ENCODE assay signal across 11 cellular contexts in the genomic region with DNA sequence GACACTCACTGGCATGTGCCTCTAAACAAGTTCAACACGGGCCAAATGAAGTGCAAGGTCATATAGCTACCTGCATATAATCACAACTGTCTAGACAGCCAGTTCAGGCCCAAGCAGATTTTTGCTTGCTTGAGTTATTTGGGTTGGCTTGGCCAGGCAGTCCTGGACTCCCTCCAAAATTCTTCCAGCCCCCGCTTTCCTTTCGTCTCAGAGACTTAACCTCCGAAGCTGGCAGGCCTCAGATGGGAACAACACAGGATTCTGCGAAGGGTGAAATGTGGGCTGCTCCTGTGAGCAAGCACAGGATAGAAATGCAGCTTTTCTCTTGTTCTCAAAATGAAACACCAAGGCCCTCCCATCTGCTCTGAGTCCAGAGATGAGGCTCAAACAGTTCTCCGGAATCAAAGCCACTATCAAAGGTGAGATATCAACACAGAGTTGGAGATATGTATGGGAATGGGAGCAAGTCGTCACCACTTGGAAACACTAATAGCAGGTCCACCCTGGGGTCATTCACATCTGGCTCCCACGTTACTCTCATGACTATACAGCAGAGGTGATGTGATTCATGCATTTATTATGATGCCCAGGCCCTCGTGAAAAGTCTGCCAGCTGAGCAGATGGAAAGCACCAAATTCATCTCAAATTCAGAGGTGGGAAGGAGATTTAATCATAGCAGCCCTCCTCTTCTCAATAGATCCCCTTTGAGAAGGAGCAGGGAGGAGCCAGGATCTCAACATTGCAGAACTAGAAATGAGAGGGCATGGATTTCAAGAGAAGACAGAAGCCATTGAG.
DNase-seq lines count a peak whose midpoint lies in the region; ATAC-seq lines count a peak whose summit lies in the region.
"Had no signal": no experiment of that assay in that cellular context is flagged by ENCODE, and none has a peak within 500 bp of the region (broad histone marks: within the 10 kb centered on the region; RNA-seq: fewer than 3 reads in every experiment).

No MANE protein-coding gene starts in this region.

- DNase-seq in NCI-H446 treated with DMSO at 0.1 percent for 48 hours (lab: John Stamatoyannopoulos, UW) (peak; percentile 63), dermis blood vessel endothelial cell (peak; percentile 75), left kidney (ENCODE audit: low read depth, low spot score) (peak; percentile 36), stromal cell of bone marrow (ENCODE audit: low read depth) (peak; percentile 57), RKO (ENCODE audit: low spot score) (no peak), HuH-7 (ENCODE audit: low spot score) (no peak), DMS153 treated with DMSO at 0.1 percent for 48 hours (lab: John Stamatoyannopoulos, UW; ENCODE audit: unreplicated experiment) (no peak)
- DNase-seq: activated naive CD4-positive, alpha-beta T cell treated with anti-CD3 and anti-CD28 coated beads, Interleukin-2, amount 50 U/mL, for 16 hours; NCI-H1092 treated with DMSO at 0.1 percent for 48 hours; SW 1271 had no signal

- ATAC-seq in GM19467 (IDR thresholded peaks at IDR 0.05; ENCODE audit: unreplicated experiment), result no peak

Comparison
In these comparisons a context has a peak if more than half of its experiments do, and no peak if none do; other contexts are left out.
1. DNase-seq: peak in NCI-H446 treated with DMSO at 0.1 percent for 48 hours (single experiment), dermis blood vessel endothelial cell (single experiment), left kidney (single experiment) and stromal cell of bone marrow (single experiment); none in RKO (single experiment), HuH-7 (single experiment) and DMS153 treated with DMSO at 0.1 percent for 48 hours (single experiment).